31 cellular contexts compared by ENCODE assay signal in the genomic region with DNA sequence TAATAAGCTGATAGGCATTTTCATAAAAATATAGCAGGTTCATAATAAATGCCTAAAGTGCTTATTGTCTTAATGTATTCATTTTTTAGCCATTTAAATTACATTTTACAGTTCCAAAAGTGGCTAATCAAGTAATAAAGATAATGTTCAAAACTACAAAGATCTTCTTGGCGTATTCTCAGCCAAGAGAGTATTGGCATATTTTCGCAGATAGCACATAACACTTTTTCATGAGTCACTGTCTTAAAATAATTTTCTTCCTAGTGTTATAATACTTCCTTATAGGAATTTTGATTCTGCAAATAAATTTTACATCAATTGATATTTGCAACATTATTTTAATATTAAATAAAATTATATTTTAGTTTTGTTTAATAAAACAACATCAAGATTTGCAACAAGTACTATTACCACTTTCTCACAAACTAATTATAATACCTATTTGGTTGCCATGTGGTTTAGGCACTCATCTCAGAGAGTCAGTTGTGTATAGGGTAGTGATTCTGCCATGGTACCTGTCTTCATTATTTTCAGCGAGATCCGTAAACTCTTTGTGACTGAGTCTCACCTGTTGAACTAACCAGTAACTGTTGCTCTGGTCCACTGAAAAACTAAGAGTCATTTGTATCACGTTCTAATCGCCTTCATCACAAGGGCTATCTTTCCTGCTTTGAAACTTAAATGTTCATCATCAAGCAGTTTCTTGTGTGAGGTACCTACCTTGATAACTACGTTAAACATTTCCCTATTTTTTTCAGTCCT.
DNase-seq lines count a peak whose midpoint lies in the region; ATAC-seq and TF ChIP-seq lines count a peak whose summit lies in the region.
"Had no signal": no experiment of that assay in that cellular context is flagged by ENCODE, and none has a peak within 500 bp of the region (broad histone marks: within the 10 kb centered on the region; RNA-seq: fewer than 3 reads in every experiment).

No MANE protein-coding gene starts in this region.

- in situ Hi-C loops in mammary epithelial cell (cut with MboI; ENCODE audit: low sequenced_read_pairs in 2 of 2) = loop anchor here (10.0 to 25.0 kb wide), 5 partner anchors 89 to 1436 kb away; a partner anchor contains a TSS

- no peak for TF ChIP-seq CTCF in left ventricle myocardium inferior (IDR thresholded peaks at IDR 0.05; ENCODE audit: borderline replicate concordance)
- TF ChIP-seq CTCF in mammary epithelial cell (conservative IDR thresholded peaks at IDR 0.05 in 1 of 2, IDR thresholded peaks at IDR 0.05 in 1 of 2; ENCODE audit: extremely low read depth in 1 of 2, insufficient read depth in 1 of 2, low read depth in 1 of 2, low read length in 2 of 2) = no peak

- H3K27ac ChIP-seq in left ventricle myocardium inferior (replicated peaks) = peak overlapping the region; percentile 51
- no peak overlapping the region for H3K27ac ChIP-seq in right cardiac atrium (ENCODE audit: low read length)
- peak overlapping the region; percentile 100 for H3K27ac ChIP-seq in mammary epithelial cell (ENCODE audit: insufficient read depth, low read depth, low read length)
- peak overlapping the region; percentile 5 for H3K27ac ChIP-seq in urinary bladder (ENCODE audit: low read depth)
- H3K27ac ChIP-seq: adrenal gland, body of pancreas, HL-60, KMS-11, neutrophil, RWPE1, testis had no signal

- BruUV-seq in mammary epithelial cell (replicated peaks; lab: Mats Ljungman, UMichigan) = no TSS peak

- dilution Hi-C loops in mammary epithelial cell (cut with HindIII; ENCODE audit: low sequenced_read_pairs) = no loop called here

- H3K4me3 ChIP-seq in left ventricle myocardium inferior (no peak overlapping the region), right cardiac atrium (ENCODE audit: low read length) (no peak overlapping the region), mammary epithelial cell (replicated peaks in 1 of 3; ENCODE audit: insufficient read depth in 1 of 3, low read depth in 2 of 3, low read length in 3 of 3) (peak overlapping the region in 2 of 3 experiments; percentile 35 to 38), urinary bladder (ENCODE audit: low read depth, low read length) (no peak overlapping the region)
- H3K4me3 ChIP-seq: adrenal gland, body of pancreas, testis, vagina had no signal

- H4K20me1 ChIP-seq in mammary epithelial cell (ENCODE audit: insufficient read depth, low read length) = no peaks in the 10 kb centered on the region

- no peak for ATAC-seq in right cardiac atrium
- ATAC-seq: activated CD8-positive, alpha-beta T cell treated with anti-CD3 and anti-CD28 coated beads for 36 hours; body of pancreas; naive thymus-derived CD4-positive, alpha-beta T cell; stimulated activated naive CD8-positive, alpha-beta T cell treated with anti-CD3 and anti-CD28 coated beads, Interleukin-15, Interleukin-2, amounts not matched to agents 100 U/mL and 50 U/mL, for 24 hours had no signal

- H3K4me2 ChIP-seq in mammary epithelial cell (ENCODE audit: insufficient read depth, low read depth, low read length) = peak overlapping the region; percentile 78
- H3K4me2 ChIP-seq: KMS-11 had no signal

- peaks cover 55% of the 10 kb centered on the region for H3K79me2 ChIP-seq in mammary epithelial cell (ENCODE audit: insufficient read depth, low read length)

- H3K4me1 ChIP-seq in left ventricle myocardium inferior (peaks cover 11% of the 10 kb centered on the region), right cardiac atrium (ENCODE audit: control insufficient read depth, insufficient read depth, low read length) (peaks cover 4% of the 10 kb centered on the region), mammary epithelial cell (ENCODE audit: insufficient read depth, low read length) (peaks cover 60% of the 10 kb centered on the region), urinary bladder (ENCODE audit: insufficient read depth) (no peaks in the 10 kb centered on the region)
- H3K4me1 ChIP-seq: adrenal gland, testis had no signal

- peak overlapping the region; percentile 98 for H3K9ac ChIP-seq in mammary epithelial cell (ENCODE audit: insufficient read depth, low read length)
- H3K9ac ChIP-seq: KMS-11 had no signal

- H3K9me3 ChIP-seq in left ventricle myocardium inferior (replicated peaks) = peaks cover 19% of the 10 kb centered on the region
- H3K9me3 ChIP-seq in right cardiac atrium (ENCODE audit: control insufficient read depth, low read length) = no peaks in the 10 kb centered on the region
- no peaks in the 10 kb centered on the region for H3K9me3 ChIP-seq in mammary epithelial cell (replicated peaks; ENCODE audit: insufficient read depth, low read length)
- H3K9me3 ChIP-seq: body of pancreas, neutrophil, testis, vagina had no signal

- CTCF ChIA-PET in mammary epithelial cell (lab: Charles Lee; ENCODE audit: low non-redundant PET) = interaction anchor here (0.6 kb wide), 1 partner anchor 319 kb away, joined by 3 read pairs; no protein-coding TSS in a partner anchor

- no peak overlapping the region for H2AFZ ChIP-seq in mammary epithelial cell (ENCODE audit: low read depth, low read length)

- DNase-seq in left ventricle myocardium inferior = no peak
- no peak for DNase-seq in right cardiac atrium
- DNase-seq in mammary epithelial cell = no peak
- DNase-seq in myocyte (ENCODE audit: low read depth) = peak; percentile 31
- no peak for DNase-seq in iPS-NIHi11 (ENCODE audit: low spot score)
- DNase-seq in mesenteric fat pad (ENCODE audit: low spot score) = no peak
- DNase-seq in T-helper 9 cell = no peak
- DNase-seq: activated CD4-positive, CD25-positive, alpha-beta regulatory T cell treated with anti-CD3 and anti-CD28 coated beads, Interleukin-2, amount 50 U/mL, for 72 hours; activated CD8-positive, alpha-beta memory T cell treated with anti-CD3 and anti-CD28 coated beads, Interleukin-2, amount 50 U/mL, for 48 hours; activated CD8-positive, alpha-beta T cell treated with anti-CD3 and anti-CD28 coated beads for 36 hours; activated naive CD4-positive, alpha-beta T cell treated with anti-CD3 and anti-CD28 coated beads, Interleukin-2, amount 10 ng/mL, durations not matched to agents 7 days and 5 days; adrenal gland; body of pancreas; CD4-positive, alpha-beta memory T cell; EL; head of caudate nucleus; kidney; midbrain; MM.1S; naive thymus-derived CD4-positive, alpha-beta T cell; NCI-H1105 treated with DMSO at 0.1 percent for 48 hours; NCI-H2029; NCI-H510A treated with DMSO at 0.1 percent for 48 hours; stimulated activated naive CD8-positive, alpha-beta T cell treated with anti-CD3 and anti-CD28 coated beads, Interleukin-15, Interleukin-2, amounts not matched to agents 100 U/mL and 50 U/mL, for 24 hours; testis had no signal

- H3K36me3 ChIP-seq in left ventricle myocardium inferior (no peaks in the 10 kb centered on the region), mammary epithelial cell (ENCODE audit: insufficient read depth, low read length) (no peaks in the 10 kb centered on the region), urinary bladder (ENCODE audit: insufficient read depth) (no peaks in the 10 kb centered on the region)
- H3K36me3 ChIP-seq: adrenal gland, neutrophil, vagina had no signal

- H3K27me3 ChIP-seq in left ventricle myocardium inferior (ENCODE audit: low read depth) (no peaks in the 10 kb centered on the region), right cardiac atrium (ENCODE audit: control insufficient read depth, insufficient read depth) (no peaks in the 10 kb centered on the region), mammary epithelial cell (ENCODE audit: insufficient read depth, low read length) (no peaks in the 10 kb centered on the region)
- H3K27me3 ChIP-seq: adrenal gland, body of pancreas, neutrophil, testis, vagina had no signal

- intact Hi-C loops in left ventricle myocardium inferior (cut with micrococcal nuclease) (no loop called here), right cardiac atrium (cut with DNase I) (loop anchor here in 1 of 4 donors (10.0 kb wide), 1 partner anchor 81 kb away; no protein-coding TSS in a partner anchor), mammary epithelial cell (cut with micrococcal nuclease) (loop anchor here (2.0 to 10.0 kb wide), 4 partner anchors 59 to 1446 kb away; no protein-coding TSS in a partner anchor)

- WGBS in right cardiac atrium = 81% methylated on average over 7 of the region's 7 CpGs
- WGBS in mammary epithelial cell (ENCODE audit: low coverage, missing lambda C conversion rate) = 66% methylated on average over 7 of the region's 7 CpGs
- WGBS in urinary bladder = 93% methylated on average over 7 of the region's 7 CpGs

Comparison
In these comparisons a context has a peak if more than half of its experiments do, and no peak if none do; other contexts are left out.
1. H3K4me3 ChIP-seq: peak in mammary epithelial cell (2 of 3); none in left ventricle myocardium inferior (single experiment), right cardiac atrium (single experiment) and urinary bladder (single experiment).